Comparison of ENCODE assay signal across 1 cellular context in genomic region chr19:14496029-14496848, GRCh38.
TF ChIP-seq lines count a peak whose summit lies in the region.

A gene with protein sequence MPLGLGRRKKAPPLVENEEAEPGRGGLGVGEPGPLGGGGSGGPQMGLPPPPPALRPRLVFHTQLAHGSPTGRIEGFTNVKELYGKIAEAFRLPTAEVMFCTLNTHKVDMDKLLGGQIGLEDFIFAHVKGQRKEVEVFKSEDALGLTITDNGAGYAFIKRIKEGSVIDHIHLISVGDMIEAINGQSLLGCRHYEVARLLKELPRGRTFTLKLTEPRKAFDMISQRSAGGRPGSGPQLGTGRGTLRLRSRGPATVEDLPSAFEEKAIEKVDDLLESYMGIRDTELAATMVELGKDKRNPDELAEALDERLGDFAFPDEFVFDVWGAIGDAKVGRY (minus strand): TSS chr19:14496127. CDS start chr19:14482976, 13,151 bp downstream.

TF ChIP-seq in HepG2, 621 proteins besides CTCF, POLR2A, EP300 and RAD21 (continued from another document and continues in another):
- TF ChIP-seq, protein P1, sequence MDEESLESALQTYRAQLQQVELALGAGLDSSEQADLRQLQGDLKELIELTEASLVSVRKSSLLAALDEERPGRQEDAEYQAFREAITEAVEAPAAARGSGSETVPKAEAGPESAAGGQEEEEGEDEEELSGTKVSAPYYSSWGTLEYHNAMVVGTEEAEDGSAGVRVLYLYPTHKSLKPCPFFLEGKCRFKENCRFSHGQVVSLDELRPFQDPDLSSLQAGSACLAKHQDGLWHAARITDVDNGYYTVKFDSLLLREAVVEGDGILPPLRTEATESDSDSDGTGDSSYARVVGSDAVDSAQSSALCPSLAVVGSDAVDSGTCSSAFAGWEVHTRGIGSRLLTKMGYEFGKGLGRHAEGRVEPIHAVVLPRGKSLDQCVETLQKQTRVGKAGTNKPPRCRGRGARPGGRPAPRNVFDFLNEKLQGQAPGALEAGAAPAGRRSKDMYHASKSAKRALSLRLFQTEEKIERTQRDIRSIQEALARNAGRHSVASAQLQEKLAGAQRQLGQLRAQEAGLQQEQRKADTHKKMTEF (CRISPR knock-in tag; IDR thresholded peaks at IDR 0.05): peak; percentile 79
- TF ChIP-seq MLLT10 (CRISPR knock-in tag; IDR thresholded peaks at IDR 0.05) (no peak), HNRNPL (IDR thresholded peaks at IDR 0.05; ENCODE audit: low read depth, low read length) (no peak), RXRA (CRISPR knock-in tag; IDR thresholded peaks at IDR 0.05) (peak; percentile 58; the same call in 1 of the 2 replicates), ZC3H4 (CRISPR knock-in tag; IDR thresholded peaks at IDR 0.05; ENCODE audit: borderline replicate concordance) (no peak), POLR2G (IDR thresholded peaks at IDR 0.05; ENCODE audit: low read depth, low read length) (peak; percentile 56), RNF2 (conservative IDR thresholded peaks at IDR 0.05; ENCODE audit: low read depth) (no peak; the same call in 1 of the 2 replicates), ZFP37 (CRISPR knock-in tag; IDR thresholded peaks at IDR 0.05; ENCODE audit: borderline replicate concordance) (no peak; the same call in 1 of the 2 replicates), ZNF121 (CRISPR knock-in tag; IDR thresholded peaks at IDR 0.05) (peak; percentile 24; the same call in 1 of the 2 replicates), TOE1 (CRISPR knock-in tag; IDR thresholded peaks at IDR 0.05) (no peak), SIN3A (IDR thresholded peaks at IDR 0.05; ENCODE audit: borderline replicate concordance, low read depth, low read length) (0 out of 2 replicates have a peak, but pooled peaks have one; percentile 21), MXI1 (IDR thresholded peaks at IDR 0.05; ENCODE audit: borderline replicate concordance, low read depth, low read length) (peak; percentile 91; the same call in 2 of the 3 replicates), ZNF816 (CRISPR knock-in tag; IDR thresholded peaks at IDR 0.05; ENCODE audit: borderline replicate concordance) (0 out of 2 replicates have a peak, but pooled peaks have one; percentile 13), ZNF383 (CRISPR knock-in tag; IDR thresholded peaks at IDR 0.05; ENCODE audit: borderline replicate concordance) (no peak), SRY (CRISPR knock-in tag; IDR thresholded peaks at IDR 0.05) (no peak), RARG (CRISPR knock-in tag; IDR thresholded peaks at IDR 0.05; ENCODE audit: low read depth) (no peak), ATF7 (IDR thresholded peaks at IDR 0.05) (peak; percentile 72), ATF7 (CRISPR knock-in tag; IDR thresholded peaks at IDR 0.05) (no peak), ZNF546 (CRISPR knock-in tag; conservative IDR thresholded peaks at IDR 0.05) (no peak), ARNT (IDR thresholded peaks at IDR 0.05) (no peak), MLXIP (CRISPR knock-in tag; IDR thresholded peaks at IDR 0.05; ENCODE audit: borderline replicate concordance) (no peak), FIP1L1 (IDR thresholded peaks at IDR 0.05; ENCODE audit: borderline replicate concordance, insufficient read depth, low read depth, low read length) (no peak), KAT8 (CRISPR knock-in tag; IDR thresholded peaks at IDR 0.05) (peak; percentile 80), SRF (IDR thresholded peaks at IDR 0.05; ENCODE audit: low read depth, low read length) (no peak), CREB1 (IDR thresholded peaks at IDR 0.05) (peak; percentile 75), CREB1 (CRISPR knock-in tag; IDR thresholded peaks at IDR 0.05) (0 out of 2 replicates have a peak, but pooled peaks have one; percentile 2), ZBTB7A (CRISPR knock-in tag; IDR thresholded peaks at IDR 0.05) (no peak), NFYB (CRISPR knock-in tag; IDR thresholded peaks at IDR 0.05) (peak; percentile 92), SMAD3 (CRISPR knock-in tag; IDR thresholded peaks at IDR 0.05) (no peak), ZNF362 (CRISPR knock-in tag; IDR thresholded peaks at IDR 0.05; ENCODE audit: borderline replicate concordance) (no peak), FOXC1 (CRISPR knock-in tag; IDR thresholded peaks at IDR 0.05; ENCODE audit: borderline replicate concordance) (peak; percentile 88), ZFP90 (CRISPR knock-in tag; IDR thresholded peaks at IDR 0.05; ENCODE audit: borderline replicate concordance) (peak; percentile 84; the same call in 1 of the 2 replicates), POGZ (CRISPR knock-in tag; IDR thresholded peaks at IDR 0.05) (peak; percentile 91), ZNF749 (CRISPR knock-in tag; IDR thresholded peaks at IDR 0.05; ENCODE audit: borderline replicate concordance) (no peak), DMTF1 (CRISPR knock-in tag; IDR thresholded peaks at IDR 0.05) (no peak), STAG1 (CRISPR knock-in tag; IDR thresholded peaks at IDR 0.05) (no peak), ZNF678 (CRISPR knock-in tag; IDR thresholded peaks at IDR 0.05) (no peak), TCF7L2 (IDR thresholded peaks at IDR 0.05; ENCODE audit: low read depth, low read length) (no peak)
- TF ChIP-seq, protein P2, sequence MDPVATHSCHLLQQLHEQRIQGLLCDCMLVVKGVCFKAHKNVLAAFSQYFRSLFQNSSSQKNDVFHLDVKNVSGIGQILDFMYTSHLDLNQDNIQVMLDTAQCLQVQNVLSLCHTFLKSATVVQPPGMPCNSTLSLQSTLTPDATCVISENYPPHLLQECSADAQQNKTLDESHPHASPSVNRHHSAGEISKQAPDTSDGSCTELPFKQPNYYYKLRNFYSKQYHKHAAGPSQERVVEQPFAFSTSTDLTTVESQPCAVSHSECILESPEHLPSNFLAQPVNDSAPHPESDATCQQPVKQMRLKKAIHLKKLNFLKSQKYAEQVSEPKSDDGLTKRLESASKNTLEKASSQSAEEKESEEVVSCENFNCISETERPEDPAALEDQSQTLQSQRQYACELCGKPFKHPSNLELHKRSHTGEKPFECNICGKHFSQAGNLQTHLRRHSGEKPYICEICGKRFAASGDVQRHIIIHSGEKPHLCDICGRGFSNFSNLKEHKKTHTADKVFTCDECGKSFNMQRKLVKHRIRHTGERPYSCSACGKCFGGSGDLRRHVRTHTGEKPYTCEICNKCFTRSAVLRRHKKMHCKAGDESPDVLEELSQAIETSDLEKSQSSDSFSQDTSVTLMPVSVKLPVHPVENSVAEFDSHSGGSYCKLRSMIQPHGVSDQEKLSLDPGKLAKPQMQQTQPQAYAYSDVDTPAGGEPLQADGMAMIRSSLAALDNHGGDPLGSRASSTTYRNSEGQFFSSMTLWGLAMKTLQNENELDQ (CRISPR knock-in tag; IDR thresholded peaks at IDR 0.05; ENCODE audit: borderline replicate concordance): no peak
- TF ChIP-seq, protein P3, sequence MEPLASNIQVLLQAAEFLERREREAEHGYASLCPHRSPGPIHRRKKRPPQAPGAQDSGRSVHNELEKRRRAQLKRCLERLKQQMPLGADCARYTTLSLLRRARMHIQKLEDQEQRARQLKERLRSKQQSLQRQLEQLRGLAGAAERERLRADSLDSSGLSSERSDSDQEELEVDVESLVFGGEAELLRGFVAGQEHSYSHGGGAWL (CRISPR knock-in tag; IDR thresholded peaks at IDR 0.05): 0 out of 2 replicates have a peak, but pooled peaks have one; percentile 76
- TF ChIP-seq, protein P4, sequence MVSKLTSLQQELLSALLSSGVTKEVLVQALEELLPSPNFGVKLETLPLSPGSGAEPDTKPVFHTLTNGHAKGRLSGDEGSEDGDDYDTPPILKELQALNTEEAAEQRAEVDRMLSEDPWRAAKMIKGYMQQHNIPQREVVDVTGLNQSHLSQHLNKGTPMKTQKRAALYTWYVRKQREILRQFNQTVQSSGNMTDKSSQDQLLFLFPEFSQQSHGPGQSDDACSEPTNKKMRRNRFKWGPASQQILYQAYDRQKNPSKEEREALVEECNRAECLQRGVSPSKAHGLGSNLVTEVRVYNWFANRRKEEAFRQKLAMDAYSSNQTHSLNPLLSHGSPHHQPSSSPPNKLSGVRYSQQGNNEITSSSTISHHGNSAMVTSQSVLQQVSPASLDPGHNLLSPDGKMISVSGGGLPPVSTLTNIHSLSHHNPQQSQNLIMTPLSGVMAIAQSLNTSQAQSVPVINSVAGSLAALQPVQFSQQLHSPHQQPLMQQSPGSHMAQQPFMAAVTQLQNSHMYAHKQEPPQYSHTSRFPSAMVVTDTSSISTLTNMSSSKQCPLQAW (CRISPR knock-in tag; IDR thresholded peaks at IDR 0.05): peak; percentile 87
- TF ChIP-seq, protein P5, sequence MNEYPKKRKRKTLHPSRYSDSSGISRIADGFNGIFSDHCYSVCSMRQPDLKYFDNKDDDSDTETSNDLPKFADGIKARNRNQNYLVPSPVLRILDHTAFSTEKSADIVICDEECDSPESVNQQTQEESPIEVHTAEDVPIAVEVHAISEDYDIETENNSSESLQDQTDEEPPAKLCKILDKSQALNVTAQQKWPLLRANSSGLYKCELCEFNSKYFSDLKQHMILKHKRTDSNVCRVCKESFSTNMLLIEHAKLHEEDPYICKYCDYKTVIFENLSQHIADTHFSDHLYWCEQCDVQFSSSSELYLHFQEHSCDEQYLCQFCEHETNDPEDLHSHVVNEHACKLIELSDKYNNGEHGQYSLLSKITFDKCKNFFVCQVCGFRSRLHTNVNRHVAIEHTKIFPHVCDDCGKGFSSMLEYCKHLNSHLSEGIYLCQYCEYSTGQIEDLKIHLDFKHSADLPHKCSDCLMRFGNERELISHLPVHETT (CRISPR knock-in tag; conservative IDR thresholded peaks at IDR 0.05): peak; percentile 90; the same call in 1 of the 2 replicates
- TF ChIP-seq, protein P6, sequence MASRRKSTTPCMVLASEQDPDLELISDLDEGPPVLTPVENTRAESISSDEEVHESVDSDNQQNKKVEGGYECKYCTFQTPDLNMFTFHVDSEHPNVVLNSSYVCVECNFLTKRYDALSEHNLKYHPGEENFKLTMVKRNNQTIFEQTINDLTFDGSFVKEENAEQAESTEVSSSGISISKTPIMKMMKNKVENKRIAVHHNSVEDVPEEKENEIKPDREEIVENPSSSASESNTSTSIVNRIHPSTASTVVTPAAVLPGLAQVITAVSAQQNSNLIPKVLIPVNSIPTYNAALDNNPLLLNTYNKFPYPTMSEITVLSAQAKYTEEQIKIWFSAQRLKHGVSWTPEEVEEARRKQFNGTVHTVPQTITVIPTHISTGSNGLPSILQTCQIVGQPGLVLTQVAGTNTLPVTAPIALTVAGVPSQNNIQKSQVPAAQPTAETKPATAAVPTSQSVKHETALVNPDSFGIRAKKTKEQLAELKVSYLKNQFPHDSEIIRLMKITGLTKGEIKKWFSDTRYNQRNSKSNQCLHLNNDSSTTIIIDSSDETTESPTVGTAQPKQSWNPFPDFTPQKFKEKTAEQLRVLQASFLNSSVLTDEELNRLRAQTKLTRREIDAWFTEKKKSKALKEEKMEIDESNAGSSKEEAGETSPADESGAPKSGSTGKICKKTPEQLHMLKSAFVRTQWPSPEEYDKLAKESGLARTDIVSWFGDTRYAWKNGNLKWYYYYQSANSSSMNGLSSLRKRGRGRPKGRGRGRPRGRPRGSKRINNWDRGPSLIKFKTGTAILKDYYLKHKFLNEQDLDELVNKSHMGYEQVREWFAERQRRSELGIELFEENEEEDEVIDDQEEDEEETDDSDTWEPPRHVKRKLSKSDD (CRISPR knock-in tag; IDR thresholded peaks at IDR 0.05; ENCODE audit: low read depth): no peak
